In genomic region chr17:81346090-81346907, GRCh38 we compare ENCODE assay signal across 8 cellular contexts. TPM values are rescaled to one million over a fixed set of nuclear protein-coding genes. Genes with fewer than 3 reads are reported as not detected.
DNase-seq lines count a peak whose midpoint lies in the region; ATAC-seq and TF ChIP-seq lines count a peak whose summit lies in the region.

No MANE protein-coding gene starts in this region.

- no peaks in the 10 kb centered on the region for H3K27me3 ChIP-seq in right lobe of liver

- peak; percentile 77 for ATAC-seq in GM19328 (IDR thresholded peaks at IDR 0.05; ENCODE audit: unreplicated experiment)
- ATAC-seq in HG03520 (IDR thresholded peaks at IDR 0.05; ENCODE audit: unreplicated experiment): peak; percentile 60
- ATAC-seq in right lobe of liver: peak; percentile 73 to 85 (median 78)

- intact Hi-C loops in right lobe of liver (cut with DNase I): no loop called here

- peak overlapping the region; percentile 58 to 80 (median 65) for H3K4me3 ChIP-seq in right lobe of liver

- H3K27ac ChIP-seq in right lobe of liver: peak overlapping the region; percentile 70 to 98 (median 80)

- 0% methylated on average over 6 of the region's 91 CpGs for WGBS in right lobe of liver (ENCODE audit: insufficient coverage, low coverage, low lambda C conversion rate, missing lambda C conversion rate)

- H3K9me3 ChIP-seq in right lobe of liver: no peaks in the 10 kb centered on the region

- no peaks in the 10 kb centered on the region for H3K36me3 ChIP-seq in right lobe of liver

- peak; percentile 98 for DNase-seq in AG20443 (ENCODE audit: low spot score)
- DNase-seq in NCI-H748 (lab: John Stamatoyannopoulos, UW; ENCODE audit: unreplicated experiment): peak; percentile 98
- peak; percentile 98 for DNase-seq in activated CD4-positive, alpha-beta T cell treated with anti-CD3 and anti-CD28 coated beads, Interleukin-2, amount 50 U/mL, for 48 hours
- peak; percentile 97 for DNase-seq in dermis blood vessel endothelial cell
- peak; percentile 99 to 100 (median 100) for DNase-seq in right lobe of liver
- peak; percentile 97 for DNase-seq in stimulated activated CD4-positive, alpha-beta T cell treated with anti-CD3 and anti-CD28 coated beads, Interleukin-4, amount 100 ng/mL, for 1 hour

- peaks cover 0 to 24% (median 10%) of the 10 kb centered on the region in 4 donors for H3K4me1 ChIP-seq in right lobe of liver

- peak; percentile 86 for TF ChIP-seq POLR2A in right lobe of liver (IDR thresholded peaks at IDR 0.05)

- no peak for TF ChIP-seq CTCF in right lobe of liver (IDR thresholded peaks at IDR 0.05)

RNA-seq across cellular contexts. Expression of gene BAHCC1, which starts 49.0 kb away (rescaled TPM):
- total RNA-seq in dermis blood vessel endothelial cell: 4.8 and 19.3 TPM in 2 replicates
- 1 to 10 TPM; 2.5 to 6.4 (median 4.9) TPM for total RNA-seq in right lobe of liver

RNA-seq across cellular contexts. Expression of gene SLC38A10, which starts 51.2 kb away (rescaled TPM):
- total RNA-seq in dermis blood vessel endothelial cell (101 and 106 TPM in 2 replicates), right lobe of liver (100 to 1,000 TPM in 1 of 6 experiments, 10 to 100 TPM in 5; 60.9 to 104 (median 86.1) TPM)

Comparison
In these comparisons a context has a peak if more than half of its experiments do, and no peak if none do; other contexts are left out.
1. Peak in every context shown above with its lines: DNase-seq, ATAC-seq, H3K4me3 ChIP-seq and H3K27ac ChIP-seq.